In genomic region chr21:16437586-16437985, GRCh38 we compare ENCODE assay signal across 31 cellular contexts.
"Had no signal": no experiment of that assay in that cellular context is flagged by ENCODE, and none has a peak within 500 bp of the region (broad histone marks: within the 10 kb centered on the region; RNA-seq: fewer than 3 reads in every experiment).

No MANE protein-coding gene starts in this region.

- H3K36me3 ChIP-seq: brain microvascular endothelial cell, esophagus muscularis mucosa, gastrocnemius medialis, heart left ventricle, WERI-Rb-1 had no signal

- H3K4me1 Mint-ChIP-seq: activated B cell treated with CpG ODN at 0.5 μM for 24 hours; activated T-helper 17 cell treated with anti-CD3 and anti-CD28 coated beads, Interleukin-2, amount 50 U/mL, for 72 hours; central memory CD8-positive, alpha-beta T cell had no signal

- FAIRE-seq: astrocyte, bronchial epithelial cell had no signal

- H3K27me3 Mint-ChIP-seq: activated B cell treated with CpG ODN at 0.5 μM for 24 hours; activated CD8-positive, alpha-beta T cell treated with anti-CD3 and anti-CD28 coated beads for 36 hours; activated naive CD8-positive, alpha-beta T cell; activated T-helper 17 cell treated with anti-CD3 and anti-CD28 coated beads, Interleukin-2, amount 50 U/mL, for 72 hours; central memory CD8-positive, alpha-beta T cell; dendritic cell treated with granulocyte-macrophage colony-stimulating factor and Interleukin-4, amounts not matched to agents 40 ng/mL and 50 ng/mL, for 4 days had no signal

- H3K9me3 ChIP-seq: esophagus muscularis mucosa, gastrocnemius medialis, heart left ventricle had no signal

- H3K27ac ChIP-seq: brain microvascular endothelial cell, coronary artery, esophagus muscularis mucosa, foreskin keratinocyte, gastrocnemius medialis, heart left ventricle, WERI-Rb-1 had no signal

- ATAC-seq: activated CD4-positive, CD25-positive, alpha-beta regulatory T cell treated with anti-CD3 and anti-CD28 coated beads, Interleukin-2, amount 50 U/mL, for 24 hours; activated CD8-positive, alpha-beta T cell treated with anti-CD3 and anti-CD28 coated beads for 36 hours; activated T-cell treated with anti-CD3 and anti-CD28 coated beads, Interleukin-2, amount 50 U/mL, for 4 hours; activated T-helper 17 cell treated with anti-CD3 and anti-CD28 coated beads, Interleukin-2, amount 50 U/mL, for 72 hours; foreskin keratinocyte; gastrocnemius medialis; heart left ventricle had no signal

- DNase-seq: activated B cell treated with CpG ODN at 0.5 μM for 24 hours; activated CD4-positive, alpha-beta T cell treated with anti-CD3 and anti-CD28 coated beads for 48 hours; activated CD4-positive, alpha-beta T cell treated with anti-CD3 and anti-CD28 coated beads, Interleukin-2, amount 50 U/mL, for 1 hour; activated CD4-positive, alpha-beta T cell treated with anti-CD3 and anti-CD28 coated beads, Interleukin-2, amount 50 U/mL, for 48 hours; activated CD8-positive, alpha-beta memory T cell treated with anti-CD3 and anti-CD28 coated beads for 24 hours; activated CD8-positive, alpha-beta T cell treated with anti-CD3 and anti-CD28 coated beads for 36 hours; activated effector memory CD4-positive, alpha-beta T cell treated with Interleukin-2 at 50 U/mL for 16 hours; activated gamma-delta T cell treated with Interleukin-2 at 50 U/mL for 16 hours; activated naive CD4-positive, alpha-beta T cell treated with anti-CD3 and anti-CD28 coated beads, Interleukin-2, amount 50 U/mL, for 16 hours; activated naive CD4-positive, alpha-beta T cell treated with Interleukin-2 at 50 U/mL for 16 hours; activated T-cell treated with anti-CD3 and anti-CD28 coated beads, Interleukin-2, amount 50 U/mL, for 4 hours; amniotic stem cell; anterior cingulate cortex; brain microvascular endothelial cell; effector CD4-positive, alpha-beta T cell; erythroblast; foreskin keratinocyte; gastrocnemius medialis; glutamatergic neuron; heart left ventricle; T1000; WERI-Rb-1 had no signal

- H3K4me1 ChIP-seq: foreskin keratinocyte had no signal

- H3K27ac Mint-ChIP-seq: activated B cell treated with CpG ODN at 0.5 μM for 24 hours; activated CD8-positive, alpha-beta T cell treated with anti-CD3 and anti-CD28 coated beads for 36 hours; activated naive CD8-positive, alpha-beta T cell; activated T-helper 17 cell treated with anti-CD3 and anti-CD28 coated beads, Interleukin-2, amount 50 U/mL, for 72 hours; dendritic cell treated with granulocyte-macrophage colony-stimulating factor and Interleukin-4, amounts not matched to agents 40 ng/mL and 50 ng/mL, for 4 days had no signal

- H3K9me3 Mint-ChIP-seq: activated CD8-positive, alpha-beta T cell treated with anti-CD3 and anti-CD28 coated beads for 36 hours; activated T-cell treated with anti-CD3 and anti-CD28 coated beads, Interleukin-2, amount 50 U/mL, for 4 hours; activated T-helper 17 cell treated with anti-CD3 and anti-CD28 coated beads, Interleukin-2, amount 50 U/mL, for 72 hours; dendritic cell treated with granulocyte-macrophage colony-stimulating factor and Interleukin-4, amounts not matched to agents 40 ng/mL and 50 ng/mL, for 4 days had no signal

- H3K36me3 Mint-ChIP-seq: activated naive CD8-positive, alpha-beta T cell had no signal

- H3K4me3 Mint-ChIP-seq: activated B cell treated with CpG ODN at 0.5 μM for 24 hours; activated CD8-positive, alpha-beta T cell treated with anti-CD3 and anti-CD28 coated beads for 36 hours; activated naive CD8-positive, alpha-beta T cell; activated T-cell treated with anti-CD3 and anti-CD28 coated beads, Interleukin-2, amount 50 U/mL, for 4 hours; activated T-helper 17 cell treated with anti-CD3 and anti-CD28 coated beads, Interleukin-2, amount 50 U/mL, for 72 hours; central memory CD8-positive, alpha-beta T cell; dendritic cell treated with granulocyte-macrophage colony-stimulating factor and Interleukin-4, amounts not matched to agents 40 ng/mL and 50 ng/mL, for 4 days had no signal

- H3K27me3 ChIP-seq: brain microvascular endothelial cell, esophagus muscularis mucosa, foreskin keratinocyte, gastrocnemius medialis, heart left ventricle had no signal

- H3K4me3 ChIP-seq: coronary artery, esophagus muscularis mucosa, gastrocnemius medialis, heart left ventricle had no signal
